In genomic region chr19:40980743-40981442, GRCh38 we compare ENCODE assay signal across 9 cellular contexts. TPM values are rescaled to one million over a fixed set of nuclear protein-coding genes. Genes with fewer than 3 reads are reported as not detected.
DNase-seq lines count a peak whose midpoint lies in the region; ATAC-seq, FAIRE-seq and TF ChIP-seq lines count a peak whose summit lies in the region.
"Not testable (repeated sequence)": the region's sequence is repeated elsewhere in the genome, so short reads cannot be mapped to it uniquely, and the experiment has no call there.
"Had no signal": no experiment of that assay in that cellular context is flagged by ENCODE, and none has a peak within 500 bp of the region (broad histone marks: within the 10 kb centered on the region; RNA-seq: fewer than 3 reads in every experiment).

No MANE protein-coding gene starts in this region.

- intact Hi-C loops in left colon (cut with DNase I, micrococcal nuclease): not testable (repeated sequence)

- not testable (repeated sequence) for H3K23ac ChIP-seq in mesendoderm (ENCODE audit: low read length)

- peaks cover 24% of the 10 kb centered on the region for H3K36me3 Mint-ChIP-seq in WTC11

- H3K56ac ChIP-seq in mesendoderm (ENCODE audit: low read length): not testable (repeated sequence)

- H2BK120ac ChIP-seq in mesendoderm (ENCODE audit: low read depth, low read length): not testable (repeated sequence)

- H3K4me3 ChIP-seq in HUES48 (ENCODE audit: low read depth, low read length): peak overlapping the region; percentile 18; the same call in 1 of the 2 replicates
- not testable (repeated sequence) for H3K4me3 ChIP-seq in hepatocyte; mesendoderm (ENCODE audit: low read length); small intestine (ENCODE audit: low read depth in 1 of 2, low read length in 2 of 2)

- H3K4me2 ChIP-seq in hepatocyte; mesendoderm (ENCODE audit: low read length): not testable (repeated sequence)

- H3K9me2 ChIP-seq in hepatocyte (replicated peaks; ENCODE audit: insufficient read depth): not testable (repeated sequence)

- POLR2A ChIA-PET in WTC11 (lab: Charles Lee): interaction anchor here (0.6 kb wide), 1 partner anchor 180 kb away, joined by 4 read pairs; no protein-coding TSS in a partner anchor

- peaks cover 29% of the 10 kb centered on the region for H3K9me3 Mint-ChIP-seq in WTC11

- H3K27ac ChIP-seq in HUES48 (ENCODE audit: low read depth, low read length) (peak overlapping the region; percentile 90), hepatocyte (peak overlapping the region; percentile 74), small intestine (ENCODE audit: low read depth in 1 of 2, low read length in 1 of 2) (peak overlapping the region; percentile 76 to 78)
- not testable (repeated sequence) for H3K27ac ChIP-seq in mesendoderm (ENCODE audit: low read depth, low read length)

- H4K8ac ChIP-seq in mesendoderm (ENCODE audit: low read depth, low read length): not testable (repeated sequence)

- H3K27ac Mint-ChIP-seq in WTC11: peak overlapping the region; percentile 95

- not testable (repeated sequence) for H2BK5ac ChIP-seq in mesendoderm (ENCODE audit: low read length)

- peaks cover 38% of the 10 kb centered on the region for H3K4me1 ChIP-seq in HUES48 (ENCODE audit: control insufficient read depth, insufficient read depth, low read length)
- not testable (repeated sequence) for H3K4me1 ChIP-seq in hepatocyte (ENCODE audit: insufficient read depth); mesendoderm (ENCODE audit: control insufficient read depth, low read depth, low read length); small intestine (ENCODE audit: control insufficient read depth in 2 of 2, insufficient read depth in 1 of 2, low read depth in 1 of 2, low read length in 1 of 2)

- not testable (repeated sequence) for H3K79me2 ChIP-seq in hepatocyte; mesendoderm (ENCODE audit: control insufficient read depth, insufficient read depth, low read length)

- 31% methylated on average over 2 of the region's 2 CpGs for WGBS in hepatocyte (ENCODE audit: low lambda C conversion rate, missing lambda C conversion rate)
- WGBS in mesendoderm (ENCODE audit: extremely low coverage, insufficient coverage, low lambda C conversion rate): no CpG with 5 or more reads among the region's 2 CpGs
- 16 to 26% (median 20%) methylated on average over 2 of the region's 2 CpGs for WGBS in small intestine, 3 donors

- peak overlapping the region; percentile 13 for H3K4me3 Mint-ChIP-seq in WTC11

- CTCF ChIA-PET in WTC11 (lab: Charles Lee): interaction anchor here (0.9 to 1.6 kb wide), 2 partner anchors 164 to 223 kb away, joined by 4 to 8 read pairs; no protein-coding TSS in a partner anchor

- H2BK15ac ChIP-seq in mesendoderm (replicated peaks; ENCODE audit: low read depth): not testable (repeated sequence)

- not testable (repeated sequence) for H3K79me1 ChIP-seq in mesendoderm (ENCODE audit: low read length)

- ATAC-seq in WTC11 (peak; percentile 31), left colon (peak; percentile 14)

- H2AFZ ChIP-seq in hepatocyte: not testable (repeated sequence)

- not testable (repeated sequence) for H4K5ac ChIP-seq in mesendoderm (ENCODE audit: low read length)

- not testable (repeated sequence) for H3K18ac ChIP-seq in mesendoderm (ENCODE audit: low read length)

- DNase-seq in ELF-1 (ENCODE audit: low read depth, low spot score) (peak; percentile 20), WTC11 (ENCODE audit: low spot score) (peak; percentile 27), mesendoderm (peak; percentile 4), small intestine (peak; percentile 21)
- not testable (repeated sequence) for DNase-seq in hepatocyte (ENCODE audit: low spot score); left colon

- H3K4ac ChIP-seq in mesendoderm (ENCODE audit: low read depth, low read length): not testable (repeated sequence)

- H2AK5ac ChIP-seq in mesendoderm (ENCODE audit: low read length): not testable (repeated sequence)

- peaks cover 28% of the 10 kb centered on the region for H3K27me3 Mint-ChIP-seq in WTC11 (ENCODE audit: low read depth)

- peaks cover 56% of the 10 kb centered on the region for H3K4me1 Mint-ChIP-seq in WTC11

- not testable (repeated sequence) for H3K9me3 ChIP-seq in HUES48 (ENCODE audit: control insufficient read depth, insufficient read depth, low read length); hepatocyte (ENCODE audit: low read depth); small intestine (ENCODE audit: control insufficient read depth, low read depth)

- not testable (repeated sequence) for FAIRE-seq in small intestine (lab: Jason Lieb, UNC)

- TF ChIP-seq CTCF in WTC11 (IDR thresholded peaks at IDR 0.05); hepatocyte (IDR thresholded peaks at IDR 0.05; ENCODE audit: poor library complexity): not testable (repeated sequence)

- not testable (repeated sequence) for H3K27me3 ChIP-seq in HUES48 (ENCODE audit: control insufficient read depth, insufficient read depth, low read length); hepatocyte; mesendoderm (ENCODE audit: insufficient read depth, low read length, poor library complexity); small intestine (ENCODE audit: control insufficient read depth in 2 of 2, insufficient read depth in 2 of 2, low read length in 2 of 2)

- not testable (repeated sequence) for H4K20me1 ChIP-seq in hepatocyte (ENCODE audit: insufficient read depth, poor library complexity, severe bottlenecking)

- H3K9ac ChIP-seq in HUES48 (ENCODE audit: low read depth, low read length): peak overlapping the region; percentile 54
- not testable (repeated sequence) for H3K9ac ChIP-seq in mesendoderm (ENCODE audit: low read length)

- H3K36me3 ChIP-seq in HUES48 (ENCODE audit: control insufficient read depth, insufficient read depth, low read length); hepatocyte (replicated peaks; ENCODE audit: insufficient read depth, low read depth); mesendoderm (ENCODE audit: control insufficient read depth, insufficient read depth, low read length); small intestine (ENCODE audit: control insufficient read depth in 2 of 2, insufficient read depth in 2 of 2, low read length in 2 of 2): not testable (repeated sequence)

TF ChIP-seq in WTC11, 78 proteins besides CTCF, POLR2A, EP300 and RAD21:
- TF ChIP-seq CREM (CRISPR knock-in tag; IDR thresholded peaks at IDR 0.05) (0 out of 2 replicates have a peak, but pooled peaks have one; percentile 15), TEAD1 (CRISPR knock-in tag; IDR thresholded peaks at IDR 0.05) (0 out of 2 replicates have a peak, but pooled peaks have one; percentile 30), MAX (CRISPR knock-in tag; IDR thresholded peaks at IDR 0.05) (peak; percentile 51; the same call in 1 of the 2 replicates), ZNF121 (CRISPR knock-in tag; IDR thresholded peaks at IDR 0.05) (peak; percentile 96), AR (CRISPR knock-in tag; IDR thresholded peaks at IDR 0.05) (0 out of 2 replicates have a peak, but pooled peaks have one; percentile 61)
TF ChIP-seq in WTC11: peak in this region for 5; not testable (repeated sequence) for 73.

RNA-seq across cellular contexts. Expression of gene CYP2B6, which starts 10.2 kb away (rescaled TPM):
- 6.7 to 10.3 TPM (median 8.4 TPM) in 3 replicates for total RNA-seq in WTC11 (2021)
- 1.2 and 1.7 TPM in 2 replicates for total RNA-seq in hepatocyte
- polyA plus RNA-seq in hepatocyte: 0.88 and 1.0 TPM in 2 replicates
- total RNA-seq in left colon: 1 to 10 TPM; 4.6 to 5.1 TPM
- 0.66 TPM for polyA plus RNA-seq in mesendoderm (2013, experiment 1 of 2)
- polyA plus RNA-seq in mesendoderm (2013, experiment 2 of 2): 0.81 TPM
- 1 to 10 TPM; 3.8 to 9.7 (median 4.0) TPM for polyA plus RNA-seq in small intestine
- total RNA-seq: CD4-positive, CD25-positive, alpha-beta regulatory T cell had no signal
- polyA plus RNA-seq: K562 had no signal
